ENCODE assay signal across 14 cellular contexts in the genomic region with DNA sequence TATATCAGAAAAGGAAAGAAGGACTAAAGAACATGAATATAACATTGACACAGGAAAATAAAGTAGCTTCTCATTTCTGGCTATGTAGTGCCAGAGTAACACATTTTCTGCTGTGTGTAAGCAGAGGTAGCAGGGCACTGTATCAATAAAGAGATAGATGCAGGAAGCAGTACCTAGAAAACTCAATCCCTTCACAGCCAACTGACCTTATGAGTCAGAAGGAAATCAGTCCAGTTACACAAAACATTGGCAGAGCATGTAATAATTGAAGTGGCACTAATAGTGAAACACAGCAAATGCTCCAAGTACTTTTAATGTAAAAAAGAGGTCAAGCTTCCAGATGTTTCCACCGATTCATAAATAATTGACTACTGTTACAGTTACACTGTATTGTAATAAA.
DNase-seq lines count a peak whose midpoint lies in the region; ATAC-seq and TF ChIP-seq lines count a peak whose summit lies in the region.
"Had no signal": no experiment of that assay in that cellular context is flagged by ENCODE, and none has a peak within 500 bp of the region (broad histone marks: within the 10 kb centered on the region; RNA-seq: fewer than 3 reads in every experiment).

No MANE protein-coding gene starts in this region.

- H3K79me1 ChIP-seq in H9 (ENCODE audit: insufficient read depth, low read depth, low read length, poor library complexity, severe bottlenecking): no peaks in the 10 kb centered on the region

- H3K27me3 ChIP-seq in SK-N-SH (ENCODE audit: insufficient read depth): no peaks in the 10 kb centered on the region
- H3K27me3 ChIP-seq in adipocyte (replicated peaks; ENCODE audit: control insufficient read depth, insufficient read depth, low read length): no peaks in the 10 kb centered on the region
- no peaks in the 10 kb centered on the region for H3K27me3 ChIP-seq in upper lobe of right lung
- no peaks in the 10 kb centered on the region for H3K27me3 ChIP-seq in H9 (ENCODE audit: insufficient read depth, low read length)
- H3K27me3 ChIP-seq: cardiac muscle cell, neutrophil had no signal

- H3K4me3 ChIP-seq in SK-N-SH (ENCODE audit: low read depth in 2 of 2, low read length in 1 of 2): no peak overlapping the region
- no peak overlapping the region for H3K4me3 ChIP-seq in adipocyte (ENCODE audit: low read length)
- no peak overlapping the region for H3K4me3 ChIP-seq in fibroblast of pulmonary artery (replicated peaks; ENCODE audit: low read depth, low read length)
- no peak overlapping the region for H3K4me3 ChIP-seq in upper lobe of right lung
- H3K4me3 ChIP-seq: cardiac muscle cell, smooth muscle cell had no signal

- CTCF ChIA-PET in SK-N-SH (lab: Yijun Ruan, JAX): no interaction called here

- no peak overlapping the region for H2BK5ac ChIP-seq in H9 (ENCODE audit: insufficient read length, low read length)

- H3K9me2 ChIP-seq in SK-N-SH: no peaks in the 10 kb centered on the region

- TF ChIP-seq CTCF in SK-N-SH (IDR thresholded peaks at IDR 0.05) (no peak), fibroblast of pulmonary artery (IDR thresholded peaks at IDR 0.05; ENCODE audit: low read length, missing control alignments) (no peak), upper lobe of right lung (IDR thresholded peaks at IDR 0.05) (no peak), H9 (conservative IDR thresholded peaks at IDR 0.05) (no peak)

- H3K36me3 ChIP-seq in SK-N-SH (replicated peaks in 1 of 2; ENCODE audit: control insufficient read depth in 1 of 2, insufficient read depth in 2 of 2, low read length in 1 of 2) (no peaks in the 10 kb centered on the region), adipocyte (ENCODE audit: control insufficient read depth, insufficient read depth, low read length, severe bottlenecking) (no peaks in the 10 kb centered on the region), upper lobe of right lung (no peaks in the 10 kb centered on the region)
- H3K36me3 ChIP-seq: cardiac muscle cell, neutrophil, WERI-Rb-1 had no signal

- H3K27ac ChIP-seq in SK-N-SH (ENCODE audit: low read depth in 2 of 2, low read length in 1 of 2) (no peak overlapping the region), upper lobe of right lung (no peak overlapping the region), H9 (ENCODE audit: insufficient read length, low read depth, low read length) (no peak overlapping the region)
- H3K27ac ChIP-seq: cardiac muscle cell, neutrophil, WERI-Rb-1 had no signal

- no peak overlapping the region for H3K27ac Mint-ChIP-seq in H9
- H3K27ac Mint-ChIP-seq: memory B cell had no signal

- no peak overlapping the region for H3T11ph ChIP-seq in H9 (ENCODE audit: low read length)

- no peak overlapping the region for H3K14ac ChIP-seq in H9 (ENCODE audit: insufficient read depth, low read length)

- no peak for TF ChIP-seq EP300 in SK-N-SH (IDR thresholded peaks at IDR 0.05; ENCODE audit: borderline replicate concordance in 1 of 2, low read depth in 1 of 2, low read length in 1 of 2)

- no peak for TF ChIP-seq RAD21 in SK-N-SH (IDR thresholded peaks at IDR 0.05; ENCODE audit: low read length)

- H2BK20ac ChIP-seq in H9 (ENCODE audit: low read depth, low read length, poor library complexity, severe bottlenecking): no peak overlapping the region

- no peak overlapping the region for H3K18ac ChIP-seq in H9 (ENCODE audit: insufficient read length, low read depth, low read length)

- H2AFZ ChIP-seq in SK-N-SH (ENCODE audit: low read depth) (no peak overlapping the region), H9 (ENCODE audit: low read length) (no peak overlapping the region)

- H4K8ac ChIP-seq in H9 (replicated peaks; ENCODE audit: insufficient read length, low read depth, low read length): no peak overlapping the region

- H3F3A ChIP-seq in SK-N-SH (replicated peaks; ENCODE audit: insufficient read depth): no peaks in the 10 kb centered on the region

- H3K9ac ChIP-seq in SK-N-SH (no peak overlapping the region), adipocyte (ENCODE audit: low read length) (no peak overlapping the region), H9 (ENCODE audit: extremely low read depth, insufficient read length, low read length) (no peak overlapping the region)

- H3K23me2 ChIP-seq in H9 (ENCODE audit: insufficient read length, low read depth, low read length, poor library complexity, severe bottlenecking): no peaks in the 10 kb centered on the region

- no peaks in the 10 kb centered on the region for H4K20me1 ChIP-seq in SK-N-SH (ENCODE audit: insufficient read depth)
- no peaks in the 10 kb centered on the region for H4K20me1 ChIP-seq in H9 (ENCODE audit: control insufficient read depth, insufficient read depth, insufficient read length)

- H3K27me3 Mint-ChIP-seq in H9 (ENCODE audit: low read depth): no peaks in the 10 kb centered on the region
- H3K27me3 Mint-ChIP-seq: memory B cell had no signal

- no peak overlapping the region for H2BK12ac ChIP-seq in H9 (ENCODE audit: insufficient read length, low read depth, low read length)

- H3K79me2 ChIP-seq in SK-N-SH (ENCODE audit: insufficient read depth) (no peaks in the 10 kb centered on the region), H9 (ENCODE audit: insufficient read depth, low read length) (no peaks in the 10 kb centered on the region)

- peaks cover 3 to 6% of the 10 kb centered on the region in 2 experiments; a peak in 3 of 4 replicates for H3K4me1 Mint-ChIP-seq in H9
- H3K4me1 Mint-ChIP-seq: memory B cell had no signal

- peaks cover 2 to 3% of the 10 kb centered on the region in 2 experiments; a peak in 3 of 5 replicates for H3K9me3 Mint-ChIP-seq in H9

- H4K5ac ChIP-seq in H9 (ENCODE audit: insufficient read length, low read depth, low read length): no peak overlapping the region

- 73% methylated on average over 1 of the region's 1 CpG for WGBS in SK-N-SH (ENCODE audit: low lambda C conversion rate)
- WGBS in H9 (ENCODE audit: extremely low coverage, insufficient read length, low lambda C conversion rate): no CpG with 5 or more reads among the region's 1 CpG

- no peak overlapping the region for H3K23ac ChIP-seq in H9 (ENCODE audit: insufficient read length, low read depth, low read length)

- POLR2A ChIA-PET in SK-N-SH (lab: Yijun Ruan, JAX): no interaction called here

- no peak overlapping the region for H2BK15ac ChIP-seq in H9 (ENCODE audit: low read depth, low read length)

- H3K36me3 Mint-ChIP-seq in H9 (ENCODE audit: insufficient read depth in 1 of 3, low read depth in 3 of 3): peaks cover 13 to 25% (median 16%) of the 10 kb centered on the region in 3 experiments; a peak in 6 of 7 replicates
- H3K36me3 Mint-ChIP-seq: memory B cell had no signal

- H4K91ac ChIP-seq in H9 (ENCODE audit: insufficient read length, low read depth, low read length): no peak overlapping the region

- no peak overlapping the region for H3K56ac ChIP-seq in H9 (ENCODE audit: insufficient read length, low read depth, low read length)

- H2AK5ac ChIP-seq in H9 (ENCODE audit: insufficient read length, low read length): no peak overlapping the region

- intact Hi-C loops in upper lobe of right lung (cut with DNase I): no loop called here

- H3K4me1 ChIP-seq in SK-N-SH (ENCODE audit: control insufficient read depth in 1 of 2, insufficient read depth in 2 of 2, low read depth in 1 of 2, low read length in 1 of 2): no peaks in the 10 kb centered on the region
- no peaks in the 10 kb centered on the region for H3K4me1 ChIP-seq in adipocyte (ENCODE audit: control insufficient read depth, insufficient read depth, low read length)
- H3K4me1 ChIP-seq in upper lobe of right lung: no peaks in the 10 kb centered on the region
- H3K4me1 ChIP-seq in H9 (ENCODE audit: insufficient read depth, low read length): peaks cover 3% of the 10 kb centered on the region; the same call in 1 of the 2 replicates

- ATAC-seq in SK-N-SH treated with all-trans-retinoic acid at 6 μM for 48 hours: peak; percentile 34; the same call in 1 of the 3 replicates
- ATAC-seq in upper lobe of right lung: peak; percentile 45

- H3K4me2 ChIP-seq in SK-N-SH: no peak overlapping the region
- H3K4me2 ChIP-seq in H9 (ENCODE audit: insufficient read depth, insufficient read length, low read length): no peak overlapping the region
- H3K4me2 ChIP-seq: smooth muscle cell had no signal

- no peak overlapping the region for H3K4ac ChIP-seq in H9 (ENCODE audit: low read depth, low read length)

- H3K9me3 ChIP-seq in SK-N-SH (no peaks in the 10 kb centered on the region), adipocyte (ENCODE audit: control insufficient read depth, low read length) (no peaks in the 10 kb centered on the region), upper lobe of right lung (no peaks in the 10 kb centered on the region), H9 (ENCODE audit: control insufficient read depth, low read depth, low read length) (no peaks in the 10 kb centered on the region)
- H3K9me3 ChIP-seq: neutrophil had no signal

- no peak for DNase-seq in SK-N-SH
- DNase-seq in adipocyte (ENCODE audit: low read depth): peak; percentile 15
- DNase-seq in fibroblast of pulmonary artery (ENCODE audit: low read depth): peak; percentile 30
- DNase-seq in upper lobe of right lung: no peak
- no peak for DNase-seq in H9
- DNase-seq in NCI-H510A (lab: John Stamatoyannopoulos, UW): no peak
- DNase-seq in NCI-H1092 (lab: John Stamatoyannopoulos, UW): no peak
- DNase-seq: activated gamma-delta T cell, WERI-Rb-1 had no signal

- no peak overlapping the region for H3K4me3 Mint-ChIP-seq in H9
- H3K4me3 Mint-ChIP-seq: memory B cell had no signal

- no peak overlapping the region for H2BK120ac ChIP-seq in H9 (ENCODE audit: low read depth, low read length, poor library complexity, severe bottlenecking)

TF ChIP-seq in SK-N-SH treated with all-trans-retinoic acid at 6 μM for 48 hours, 23 proteins besides CTCF, POLR2A, EP300 and RAD21 (continues in another document):
- TF ChIP-seq ZNF70 (CRISPR knock-in tag; IDR thresholded peaks at IDR 0.05) (no peak), GLIS3 (CRISPR knock-in tag; IDR thresholded peaks at IDR 0.05) (no peak)

TF ChIP-seq in SK-N-SH, 30 proteins besides CTCF, POLR2A, EP300 and RAD21 (continues in another document):
- TF ChIP-seq FOSL2 (IDR thresholded peaks at IDR 0.05; ENCODE audit: borderline replicate concordance, low read depth): no peak
- no peak for TF ChIP-seq GABPA (IDR thresholded peaks at IDR 0.05; ENCODE audit: low read depth)
- no peak for TF ChIP-seq MEF2A (IDR thresholded peaks at IDR 0.05; ENCODE audit: borderline replicate concordance, low read depth)
- TF ChIP-seq, protein P1, sequence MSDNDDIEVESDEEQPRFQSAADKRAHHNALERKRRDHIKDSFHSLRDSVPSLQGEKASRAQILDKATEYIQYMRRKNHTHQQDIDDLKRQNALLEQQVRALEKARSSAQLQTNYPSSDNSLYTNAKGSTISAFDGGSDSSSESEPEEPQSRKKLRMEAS (IDR thresholded peaks at IDR 0.05; ENCODE audit: low read depth): no peak
- TF ChIP-seq RXRA (IDR thresholded peaks at IDR 0.05; ENCODE audit: borderline replicate concordance, low read depth): no peak
- TF ChIP-seq NRF1 (IDR thresholded peaks at IDR 0.05; ENCODE audit: low read depth, low read length): no peak
- no peak for TF ChIP-seq SIN3A (IDR thresholded peaks at IDR 0.05; ENCODE audit: borderline replicate concordance, low read depth, low read length)
- no peak for TF ChIP-seq FOXJ3 (CRISPR knock-in tag; IDR thresholded peaks at IDR 0.05)
- no peak for TF ChIP-seq RCOR1 (IDR thresholded peaks at IDR 0.05; ENCODE audit: low read length)

Comparison
In these comparisons a context has a peak if more than half of its experiments do, and no peak if none do; other contexts are left out.
1. DNase-seq: peak in adipocyte (single experiment) and fibroblast of pulmonary artery (single experiment); none in SK-N-SH (single experiment), upper lobe of right lung (single experiment), H9 (single experiment), NCI-H510A (single experiment) and NCI-H1092 (single experiment).